In genomic region chr15:77942611-77943211, GRCh38 we compare ENCODE assay signal across 31 cellular contexts.
DNase-seq lines count a peak whose midpoint lies in the region; ATAC-seq, FAIRE-seq and TF ChIP-seq lines count a peak whose summit lies in the region.
"Had no signal": no experiment of that assay in that cellular context is flagged by ENCODE, and none has a peak within 500 bp of the region (broad histone marks: within the 10 kb centered on the region; RNA-seq: fewer than 3 reads in every experiment).

No MANE protein-coding gene starts in this region.

- no peak for DNase-seq in activated naive CD4-positive, alpha-beta T cell (lab: John Stamatoyannopoulos, UW)
- DNase-seq in astrocyte (ENCODE audit: low read depth) (no peak), T-helper 9 cell (no peak), hypothalamus (lab: John Stamatoyannopoulos, UW) (no peak), HPDE6-E6E7 (ENCODE audit: extremely low spot score) (no peak)
- DNase-seq in stimulated activated effector memory CD8-positive, alpha-beta T cell treated with anti-CD3 and anti-CD28 coated beads, Interleukin-12 subunit alpha, Interleukin-12 subunit beta, amount 100 ng/mL, for 72 hours (ENCODE audit: low spot score in 2 of 2): no peak
- DNase-seq: CD8-positive, alpha-beta memory T cell; DMS 273 treated with DMSO at 0.1 percent for 48 hours; DMS79; EL; GDM1; GM23248; HCEC 1CT; Kasumi-1; MV-4-11; NCI-H1105; NCI-H1436 treated with DMSO at 0.1 percent for 48 hours; NCI-H187 treated with DMSO at 0.1 percent for 48 hours; NCI-H2107; NCI-H446; NCI-H524 treated with DMSO at 0.1 percent for 48 hours; NCI-H774; PC-3; SJCRH30 had no signal

- H3K4me1 Mint-ChIP-seq in activated naive CD4-positive, alpha-beta T cell treated with anti-CD3 and anti-CD28 coated beads, Interleukin-2, amount 50 U/mL, for 24 hours: peaks cover 10% of the 10 kb centered on the region
- H3K4me1 Mint-ChIP-seq in astrocyte (ENCODE audit: low read depth, unreplicated experiment) (peaks cover 1% of the 10 kb centered on the region), nephron (peaks cover 14% of the 10 kb centered on the region)
- peaks cover 13% of the 10 kb centered on the region for H3K4me1 Mint-ChIP-seq in stimulated activated effector memory CD8-positive, alpha-beta T cell treated with anti-CD3 and anti-CD28 coated beads, Interleukin-12 subunit alpha, Interleukin-12 subunit beta, amount 100 ng/mL, for 72 hours

- H3K36me3 Mint-ChIP-seq in activated naive CD4-positive, alpha-beta T cell treated with anti-CD3 and anti-CD28 coated beads, Interleukin-2, amount 50 U/mL, for 24 hours: no peaks in the 10 kb centered on the region
- H3K36me3 Mint-ChIP-seq in astrocyte (ENCODE audit: low read depth, unreplicated experiment) (no peaks in the 10 kb centered on the region), nephron (ENCODE audit: low read depth) (no peaks in the 10 kb centered on the region)
- H3K36me3 Mint-ChIP-seq in stimulated activated effector memory CD8-positive, alpha-beta T cell treated with anti-CD3 and anti-CD28 coated beads, Interleukin-12 subunit alpha, Interleukin-12 subunit beta, amount 100 ng/mL, for 72 hours: no peaks in the 10 kb centered on the region
- H3K36me3 Mint-ChIP-seq: CD8-positive, alpha-beta memory T cell had no signal

- H3K4me3 ChIP-seq in astrocyte (ENCODE audit: insufficient read depth, low read depth, low read length): no peak overlapping the region
- H3K4me3 ChIP-seq: GM12878, GM23248, K562, SJCRH30 had no signal

- no peaks in the 10 kb centered on the region for H3K27me3 ChIP-seq in astrocyte (ENCODE audit: insufficient read depth, low read length)
- H3K27me3 ChIP-seq: SJCRH30 had no signal

- peak; percentile 14 for ATAC-seq in stimulated activated effector memory CD8-positive, alpha-beta T cell treated with anti-CD3 and anti-CD28 coated beads, Interleukin-12 subunit alpha, Interleukin-12 subunit beta, amount 100 ng/mL, for 72 hours
- ATAC-seq: GM12878, K562, PC-3, SK-N-SH treated with all-trans-retinoic acid at 6 μM for 48 hours had no signal

- no peak overlapping the region for H3K27ac ChIP-seq in astrocyte (ENCODE audit: low read depth, low read length)
- H3K27ac ChIP-seq: C4-2B, GM23248, SJCRH30 had no signal

- no peaks in the 10 kb centered on the region for H4K20me1 ChIP-seq in astrocyte (ENCODE audit: insufficient read depth, low read length)

- H3K79me2 ChIP-seq in astrocyte (ENCODE audit: insufficient read depth, low read length): no peaks in the 10 kb centered on the region

- FAIRE-seq in astrocyte (lab: Jason Lieb, UNC): no peak
- FAIRE-seq: A204.1, GM12878, K562 had no signal

- H3K4me2 ChIP-seq in astrocyte (ENCODE audit: low read length): no peak overlapping the region

- TF ChIP-seq CTCF in astrocyte (IDR thresholded peaks at IDR 0.05; ENCODE audit: insufficient read depth, low read depth, low read length) (no peak), nephron (IDR thresholded peaks at IDR 0.05; ENCODE audit: unreplicated experiment in 3 of 3) (no peak)

- H3K4me1 ChIP-seq in astrocyte (ENCODE audit: insufficient read depth, low read length): no peaks in the 10 kb centered on the region
- H3K4me1 ChIP-seq: SJCRH30 had no signal

- H3K9me3 ChIP-seq in astrocyte (ENCODE audit: insufficient read depth, low read depth, low read length): no peaks in the 10 kb centered on the region
- H3K9me3 ChIP-seq: SJCRH30 had no signal

- H3K27me3 Mint-ChIP-seq in activated naive CD4-positive, alpha-beta T cell treated with anti-CD3 and anti-CD28 coated beads, Interleukin-2, amount 50 U/mL, for 24 hours: no peaks in the 10 kb centered on the region
- H3K27me3 Mint-ChIP-seq in astrocyte (ENCODE audit: low read depth, unreplicated experiment) (peaks cover 15% of the 10 kb centered on the region), nephron (ENCODE audit: low read depth) (peaks cover 3% of the 10 kb centered on the region)

- no peak overlapping the region for H3K27ac Mint-ChIP-seq in activated naive CD4-positive, alpha-beta T cell treated with anti-CD3 and anti-CD28 coated beads, Interleukin-2, amount 50 U/mL, for 24 hours
- H3K27ac Mint-ChIP-seq in astrocyte (ENCODE audit: unreplicated experiment): no peak overlapping the region
- H3K27ac Mint-ChIP-seq in nephron: peak overlapping the region; percentile 18 to 79 (median 54)
- H3K27ac Mint-ChIP-seq in stimulated activated effector memory CD8-positive, alpha-beta T cell treated with anti-CD3 and anti-CD28 coated beads, Interleukin-12 subunit alpha, Interleukin-12 subunit beta, amount 100 ng/mL, for 72 hours: no peak overlapping the region

- no peak overlapping the region for H3K9ac ChIP-seq in astrocyte (ENCODE audit: low read length)
- H3K9ac ChIP-seq: GM23248 had no signal

- peak overlapping the region; percentile 36 for H3K4me3 Mint-ChIP-seq in activated naive CD4-positive, alpha-beta T cell treated with anti-CD3 and anti-CD28 coated beads, Interleukin-2, amount 50 U/mL, for 24 hours
- peak overlapping the region; percentile 50 for H3K4me3 Mint-ChIP-seq in astrocyte (ENCODE audit: unreplicated experiment)
- peak overlapping the region; percentile 30 to 37 (median 34) for H3K4me3 Mint-ChIP-seq in nephron
- H3K4me3 Mint-ChIP-seq in stimulated activated effector memory CD8-positive, alpha-beta T cell treated with anti-CD3 and anti-CD28 coated beads, Interleukin-12 subunit alpha, Interleukin-12 subunit beta, amount 100 ng/mL, for 72 hours: no peak overlapping the region

- H3K36me3 ChIP-seq in astrocyte (ENCODE audit: insufficient read depth, low read length): no peaks in the 10 kb centered on the region
- H3K36me3 ChIP-seq: SJCRH30 had no signal

- H3K9me3 Mint-ChIP-seq in activated naive CD4-positive, alpha-beta T cell treated with anti-CD3 and anti-CD28 coated beads, Interleukin-2, amount 50 U/mL, for 24 hours: no peaks in the 10 kb centered on the region
- H3K9me3 Mint-ChIP-seq in astrocyte (ENCODE audit: unreplicated experiment): no peaks in the 10 kb centered on the region
- H3K9me3 Mint-ChIP-seq in nephron: no peaks in the 10 kb centered on the region
- H3K9me3 Mint-ChIP-seq in stimulated activated effector memory CD8-positive, alpha-beta T cell treated with anti-CD3 and anti-CD28 coated beads, Interleukin-12 subunit alpha, Interleukin-12 subunit beta, amount 100 ng/mL, for 72 hours: no peaks in the 10 kb centered on the region
- H3K9me3 Mint-ChIP-seq: CD8-positive, alpha-beta memory T cell had no signal

- no peak overlapping the region for H2AFZ ChIP-seq in astrocyte (ENCODE audit: low read depth, low read length)
- H2AFZ ChIP-seq: GM23248 had no signal

Comparison
In these comparisons a context has a peak if more than half of its experiments do, and no peak if none do; other contexts are left out.
1. H3K27ac Mint-ChIP-seq: peak in nephron (3 of 3); none in activated naive CD4-positive, alpha-beta T cell treated with anti-CD3 and anti-CD28 coated beads, Interleukin-2, amount 50 U/mL, for 24 hours (single experiment), astrocyte (single experiment) and stimulated activated effector memory CD8-positive, alpha-beta T cell treated with anti-CD3 and anti-CD28 coated beads, Interleukin-12 subunit alpha, Interleukin-12 subunit beta, amount 100 ng/mL, for 72 hours (single experiment).